In the genomic region with DNA sequence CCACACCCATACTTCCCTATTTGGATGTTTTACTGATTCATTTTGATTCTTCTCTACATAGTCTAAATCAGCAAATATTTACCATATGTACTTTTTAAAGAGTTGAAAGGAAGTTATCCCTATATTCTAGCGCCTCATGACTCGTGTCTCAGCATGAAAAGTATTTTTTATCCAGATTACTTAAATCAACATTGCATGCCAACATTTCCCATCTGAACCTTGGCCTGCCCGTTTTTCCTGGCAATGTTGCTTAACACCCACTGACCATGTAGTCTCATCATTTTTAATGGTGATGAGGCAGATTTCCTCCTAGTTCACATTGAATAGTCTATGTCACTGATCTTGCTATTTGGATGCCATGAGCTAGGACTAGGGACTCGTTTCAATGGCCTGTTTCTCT, we compare ENCODE assay signal across 21 cellular contexts. TPM values are rescaled to one million over a fixed set of nuclear protein-coding genes. Genes with fewer than 3 reads are reported as not detected.
A peak's percentile ranks its signal among the peaks of the same experiment; 100 is the strongest.
DNase-seq lines count a peak whose midpoint lies in the region; ATAC-seq and TF ChIP-seq lines count a peak whose summit lies in the region.
"Had no signal": no experiment of that assay in that cellular context is flagged by ENCODE, and none has a peak within 500 bp of the region (broad histone marks: within the 10 kb centered on the region; RNA-seq: fewer than 3 reads in every experiment).

No MANE protein-coding gene starts in this region.

- H3K9me3 Mint-ChIP-seq in MCF 10A (ENCODE audit: unreplicated experiment), result no peaks in the 10 kb centered on the region
- H3K9me3 Mint-ChIP-seq: activated naive CD4-positive, alpha-beta T cell treated with anti-CD3 and anti-CD28 coated beads for 36 hours; CD8-positive, alpha-beta T cell had no signal

- no peaks in the 10 kb centered on the region for H4K20me1 ChIP-seq in mammary epithelial cell (ENCODE audit: insufficient read depth, low read length)
- H4K20me1 ChIP-seq in hepatocyte (ENCODE audit: insufficient read depth, poor library complexity, severe bottlenecking), result no peaks in the 10 kb centered on the region

- dilution Hi-C loops in mammary epithelial cell (cut with HindIII; ENCODE audit: low sequenced_read_pairs), result no loop called here

- POLR2A ChIA-PET in MCF 10A (lab: Yijun Ruan, JAX), result no interaction called here

- no peak overlapping the region for H3K9ac ChIP-seq in mammary epithelial cell (ENCODE audit: insufficient read depth, low read length)

- H3K4me2 ChIP-seq in mammary epithelial cell (ENCODE audit: insufficient read depth, low read depth, low read length) (peak overlapping the region; percentile 30), hepatocyte (no peak overlapping the region)

- H3K27ac Mint-ChIP-seq in MCF 10A (ENCODE audit: low read depth, unreplicated experiment), result no peak overlapping the region
- H3K27ac Mint-ChIP-seq: activated naive CD4-positive, alpha-beta T cell treated with anti-CD3 and anti-CD28 coated beads for 36 hours; CD8-positive, alpha-beta T cell had no signal

- H3K9me2 ChIP-seq in hepatocyte (replicated peaks; ENCODE audit: insufficient read depth), result no peaks in the 10 kb centered on the region

- no peaks in the 10 kb centered on the region for H3K9me3 ChIP-seq in breast epithelium
- no peaks in the 10 kb centered on the region for H3K9me3 ChIP-seq in mammary epithelial cell (replicated peaks; ENCODE audit: insufficient read depth, low read length)
- no peaks in the 10 kb centered on the region for H3K9me3 ChIP-seq in hepatocyte (ENCODE audit: low read depth)
- H3K9me3 ChIP-seq: esophagus squamous epithelium, upper lobe of left lung had no signal

- H3K36me3 ChIP-seq in breast epithelium (no peaks in the 10 kb centered on the region), mammary epithelial cell (ENCODE audit: insufficient read depth, low read length) (no peaks in the 10 kb centered on the region), hepatocyte (replicated peaks; ENCODE audit: insufficient read depth, low read depth) (no peaks in the 10 kb centered on the region)
- H3K36me3 ChIP-seq: esophagus squamous epithelium, upper lobe of left lung had no signal

- no peak overlapping the region for H3K4me3 Mint-ChIP-seq in MCF 10A (ENCODE audit: unreplicated experiment)
- H3K4me3 Mint-ChIP-seq: activated naive CD4-positive, alpha-beta T cell treated with anti-CD3 and anti-CD28 coated beads for 36 hours; CD8-positive, alpha-beta T cell had no signal

- no peaks in the 10 kb centered on the region for H3K79me2 ChIP-seq in mammary epithelial cell (ENCODE audit: insufficient read depth, low read length)
- no peaks in the 10 kb centered on the region for H3K79me2 ChIP-seq in hepatocyte

- H3K4me1 ChIP-seq in breast epithelium, result no peaks in the 10 kb centered on the region
- H3K4me1 ChIP-seq in mammary epithelial cell (ENCODE audit: insufficient read depth, low read length), result peaks cover 13% of the 10 kb centered on the region
- no peaks in the 10 kb centered on the region for H3K4me1 ChIP-seq in hepatocyte (ENCODE audit: insufficient read depth)

- DNase-seq in MCF 10A (ENCODE audit: unreplicated experiment), result peak; percentile 77
- no peak for DNase-seq in breast epithelium (ENCODE audit: low spot score in 2 of 2)
- DNase-seq in mammary epithelial cell, result peak; percentile 8
- peak; percentile 25 for DNase-seq in hepatocyte (ENCODE audit: low spot score)
- no peak for DNase-seq in C1 segment of cervical spinal cord (lab: John Stamatoyannopoulos, UW)
- DNase-seq: 8988T; activated naive CD4-positive, alpha-beta T cell treated with anti-CD3 and anti-CD28 coated beads for 36 hours; CD8-positive, alpha-beta T cell; esophagus squamous epithelium; NCI-H187 treated with DMSO at 0.1 percent for 48 hours; NCI-H526; stimulated activated CD4-positive, alpha-beta T cell treated with anti-CD3 and anti-CD28 coated beads, Interleukin-12 subunit alpha, Interleukin-12 subunit beta, amount 100 ng/mL, for 4 hours; stimulated activated naive CD4-positive, alpha-beta T cell; T1000; upper lobe of left lung had no signal

- ATAC-seq in GM18873 (IDR thresholded peaks at IDR 0.05; ENCODE audit: low FRiP score, unreplicated experiment), result no peak
- no peak for ATAC-seq in HG03280 (IDR thresholded peaks at IDR 0.05; ENCODE audit: unreplicated experiment)
- ATAC-seq in GM18511 (IDR thresholded peaks at IDR 0.05; ENCODE audit: unreplicated experiment), result no peak
- ATAC-seq: CD8-positive, alpha-beta T cell had no signal

- BruUV-seq in MCF 10A (replicated peaks; lab: Mats Ljungman, UMichigan), result no TSS peak
- BruUV-seq in mammary epithelial cell (replicated peaks; lab: Mats Ljungman, UMichigan), result no TSS peak

- in situ Hi-C loops in mammary epithelial cell (cut with MboI; ENCODE audit: low sequenced_read_pairs in 2 of 2), result loop anchor here in 1 of 2 donors (25.0 kb wide), 1 partner anchor 234 kb away; no protein-coding TSS in a partner anchor

- intact Hi-C loops in MCF 10A (cut with micrococcal nuclease), result loop anchor here (10.0 kb wide), 1 partner anchor 1001 kb away; no protein-coding TSS in a partner anchor
- intact Hi-C loops in breast epithelium (cut with DNase I; ENCODE audit: low total_unique reads), result no loop called here
- intact Hi-C loops in mammary epithelial cell (cut with micrococcal nuclease), result no loop called here

- TF ChIP-seq CTCF in MCF 10A (IDR thresholded peaks at IDR 0.05; ENCODE audit: unreplicated experiment), result no peak
- TF ChIP-seq CTCF in breast epithelium (IDR thresholded peaks at IDR 0.05), result no peak
- no peak for TF ChIP-seq CTCF in mammary epithelial cell (conservative IDR thresholded peaks at IDR 0.05 in 1 of 2, IDR thresholded peaks at IDR 0.05 in 1 of 2; ENCODE audit: extremely low read depth in 1 of 2, insufficient read depth in 1 of 2, low read depth in 1 of 2, low read length in 2 of 2)
- no peak for TF ChIP-seq CTCF in hepatocyte (IDR thresholded peaks at IDR 0.05; ENCODE audit: poor library complexity)

- no peaks in the 10 kb centered on the region for H3K36me3 Mint-ChIP-seq in MCF 10A (ENCODE audit: insufficient read depth, unreplicated experiment)
- H3K36me3 Mint-ChIP-seq: CD8-positive, alpha-beta T cell had no signal

- H3K27ac ChIP-seq in breast epithelium (no peak overlapping the region), mammary epithelial cell (ENCODE audit: insufficient read depth, low read depth, low read length) (no peak overlapping the region), hepatocyte (no peak overlapping the region)
- H3K27ac ChIP-seq: esophagus squamous epithelium had no signal

- H2AFZ ChIP-seq in mammary epithelial cell (ENCODE audit: low read depth, low read length) (no peak overlapping the region), hepatocyte (no peak overlapping the region)

- no peaks in the 10 kb centered on the region for H3K27me3 Mint-ChIP-seq in MCF 10A (ENCODE audit: insufficient read depth, unreplicated experiment)

- peaks cover 14% of the 10 kb centered on the region for H3K4me1 Mint-ChIP-seq in MCF 10A (ENCODE audit: insufficient read depth, unreplicated experiment)

- H3K4me3 ChIP-seq in breast epithelium (no peak overlapping the region), mammary epithelial cell (replicated peaks in 1 of 3; ENCODE audit: insufficient read depth in 1 of 3, low read depth in 2 of 3, low read length in 3 of 3) (no peak overlapping the region), hepatocyte (no peak overlapping the region)
- H3K4me3 ChIP-seq: esophagus squamous epithelium, upper lobe of left lung had no signal

- WGBS in mammary epithelial cell (ENCODE audit: low coverage, missing lambda C conversion rate), result 25% methylated on average over 4 of the region's 4 CpGs
- WGBS in hepatocyte (ENCODE audit: low lambda C conversion rate, missing lambda C conversion rate), result 56% methylated on average over 4 of the region's 4 CpGs

- TF ChIP-seq POLR2A in breast epithelium (IDR thresholded peaks at IDR 0.05), result no peak

- CTCF ChIA-PET in MCF 10A (lab: Yijun Ruan, JAX), result interaction anchor here (1.0 to 1.4 kb wide), 3 partner anchors 113 to 174 kb away, joined by 3 to 5 read pairs (median 4); no protein-coding TSS in a partner anchor
- CTCF ChIA-PET in mammary epithelial cell (lab: Charles Lee; ENCODE audit: low non-redundant PET), result no interaction called here

- no peaks in the 10 kb centered on the region for H3K27me3 ChIP-seq in breast epithelium
- H3K27me3 ChIP-seq in mammary epithelial cell (ENCODE audit: insufficient read depth, low read length), result no peaks in the 10 kb centered on the region
- no peaks in the 10 kb centered on the region for H3K27me3 ChIP-seq in hepatocyte
- H3K27me3 ChIP-seq: esophagus squamous epithelium, upper lobe of left lung had no signal

RNA-seq across cellular contexts. Expression of a gene that starts 13.2 kb away (rescaled TPM):
- total RNA-seq in MCF 10A (2022) (not detected in 2 replicates), breast epithelium (not detected), mammary epithelial cell (not detected), hepatocyte (not detected in 2 replicates)
- polyA plus RNA-seq in mammary epithelial cell (not detected), hepatocyte (not detected in 2 replicates)
- not detected for polyA minus RNA-seq in mammary epithelial cell
- total RNA-seq: activated naive CD4-positive, alpha-beta T cell treated with anti-CD3 and anti-CD28 coated beads for 36 hours; CD8-positive, alpha-beta T cell; dermis microvascular lymphatic vessel endothelial cell; esophagus squamous epithelium; G401; SK-MEL-5; upper lobe of left lung had no signal

RNA-seq across cellular contexts. Expression of a gene that starts 36.1 kb away (rescaled TPM):
- total RNA-seq in MCF 10A (2022) (not detected in 2 replicates), breast epithelium (not detected), mammary epithelial cell (not detected), hepatocyte (not detected in 2 replicates)
- polyA plus RNA-seq in mammary epithelial cell (not detected), hepatocyte (not detected in 2 replicates)
- polyA minus RNA-seq in mammary epithelial cell, result not detected
- total RNA-seq: activated naive CD4-positive, alpha-beta T cell treated with anti-CD3 and anti-CD28 coated beads for 36 hours; CD8-positive, alpha-beta T cell; dermis microvascular lymphatic vessel endothelial cell; esophagus squamous epithelium; G401; SK-MEL-5; upper lobe of left lung had no signal

RNA-seq across cellular contexts. Expression of a gene that starts 38.8 kb away (rescaled TPM):
- total RNA-seq in MCF 10A (2022) (not detected in 2 replicates), breast epithelium (not detected), mammary epithelial cell (not detected), hepatocyte (not detected in 2 replicates)
- polyA plus RNA-seq in mammary epithelial cell (not detected), hepatocyte (not detected in 2 replicates)
- polyA minus RNA-seq in mammary epithelial cell, result not detected
- total RNA-seq: activated naive CD4-positive, alpha-beta T cell treated with anti-CD3 and anti-CD28 coated beads for 36 hours; CD8-positive, alpha-beta T cell; dermis microvascular lymphatic vessel endothelial cell; esophagus squamous epithelium; G401; SK-MEL-5; upper lobe of left lung had no signal

RNA-seq across cellular contexts. Expression of a gene that starts 54.7 kb away (rescaled TPM):
- total RNA-seq in MCF 10A (2022), result not detected in 2 replicates
- not detected for total RNA-seq in breast epithelium
- total RNA-seq in mammary epithelial cell, result not detected
- not detected for polyA plus RNA-seq in mammary epithelial cell
- not detected for polyA minus RNA-seq in mammary epithelial cell
- not detected in 2 replicates for total RNA-seq in hepatocyte
- polyA plus RNA-seq in hepatocyte, result not detected in 2 replicates
- total RNA-seq: activated naive CD4-positive, alpha-beta T cell treated with anti-CD3 and anti-CD28 coated beads for 36 hours; CD8-positive, alpha-beta T cell; dermis microvascular lymphatic vessel endothelial cell; esophagus squamous epithelium; G401; SK-MEL-5; upper lobe of left lung had no signal

Comparison
In these comparisons a context has a peak if more than half of its experiments do, and no peak if none do; other contexts are left out.
1. DNase-seq: peak in MCF 10A (single experiment), mammary epithelial cell (single experiment) and hepatocyte (single experiment); none in breast epithelium (0 of 2) and C1 segment of cervical spinal cord (0 of 14).